Comparison of ENCODE assay signal across 8 cellular contexts in the genomic region with DNA sequence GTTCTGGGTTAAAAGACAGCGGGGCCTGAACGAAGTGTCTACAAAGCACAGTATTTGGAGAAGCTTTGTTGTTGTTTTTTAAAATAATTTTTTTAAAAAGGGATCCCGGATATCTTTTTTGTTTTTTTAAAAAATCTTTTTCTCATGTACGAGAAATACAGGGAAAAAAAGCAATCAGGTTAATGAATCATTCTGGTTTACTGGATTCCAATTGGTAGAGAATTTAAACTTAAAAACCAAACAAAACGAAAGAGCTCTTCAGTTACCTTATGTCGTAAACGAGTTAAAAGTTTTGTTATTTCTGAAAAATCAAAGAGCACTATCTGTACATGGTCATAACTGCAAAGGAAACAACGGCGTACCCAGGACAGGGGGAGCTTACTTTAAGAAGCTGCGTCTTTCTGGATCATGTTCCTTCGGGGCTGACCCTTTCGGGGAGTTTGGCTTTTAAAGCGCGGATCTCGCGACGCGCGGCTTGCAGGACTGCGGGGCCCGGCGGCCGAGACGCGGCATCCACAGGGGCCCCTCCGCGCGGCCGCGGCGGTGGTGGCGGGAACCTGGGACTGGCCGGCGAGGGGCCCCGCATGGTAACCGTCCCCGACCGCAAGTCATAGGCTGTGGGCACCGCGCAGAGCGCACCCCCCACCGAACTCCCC. TPM values are rescaled to one million over a fixed set of nuclear protein-coding genes. Genes with fewer than 3 reads are reported as not detected.
DNase-seq lines count a peak whose midpoint lies in the region; ATAC-seq, FAIRE-seq and TF ChIP-seq lines count a peak whose summit lies in the region.

No MANE protein-coding gene starts in this region.

- H3K27me3 ChIP-seq in upper lobe of right lung, result peaks cover 17% of the 10 kb centered on the region

- WGBS in mesodermal cell (ENCODE audit: insufficient coverage in 2 of 2), 2 experiments, result 3 to 5% methylated on average over 23 to 28 of the region's 42 CpGs

- TF ChIP-seq CTCF in AG04449 (IDR thresholded peaks at IDR 0.05; ENCODE audit: insufficient read depth, low read length, missing control alignments) (no peak), GM10266 (IDR thresholded peaks at IDR 0.05; ENCODE audit: control insufficient read depth, insufficient read depth, low read depth, missing control alignments) (no peak), upper lobe of right lung (IDR thresholded peaks at IDR 0.05) (no peak)

- H3K27ac ChIP-seq in mesodermal cell (ENCODE audit: low read depth, low read length, severe bottlenecking) (no peak overlapping the region), upper lobe of right lung (peak overlapping the region; percentile 80)

- ATAC-seq in upper lobe of right lung (peak; percentile 72), GM18502 (IDR thresholded peaks at IDR 0.05; ENCODE audit: poor library complexity, unreplicated experiment) (no peak), GM21390 (IDR thresholded peaks at IDR 0.05; ENCODE audit: unreplicated experiment) (no peak)

- intact Hi-C loops in upper lobe of right lung (cut with DNase I), result no loop called here

- H3K9me3 ChIP-seq in mesodermal cell (ENCODE audit: control insufficient read depth, low read length), result no peaks in the 10 kb centered on the region
- no peaks in the 10 kb centered on the region for H3K9me3 ChIP-seq in upper lobe of right lung

- CTCF ChIA-PET in AG04449 (lab: Yijun Ruan, JAX), result interaction anchor here (0.5 to 1.6 kb wide), 3 partner anchors 12 to 31 kb away, joined by 3 to 4 read pairs (median 3); no protein-coding TSS in a partner anchor

- H3K36me3 ChIP-seq in mesodermal cell (ENCODE audit: control insufficient read depth, insufficient read depth, low read length), result no peaks in the 10 kb centered on the region
- H3K36me3 ChIP-seq in upper lobe of right lung, result no peaks in the 10 kb centered on the region

- DNase-seq in AG04449 (ENCODE audit: low read depth, low spot score) (no peak), GM10266 (ENCODE audit: extremely low spot score) (peak; percentile 48), RPMI7951 (ENCODE audit: low read depth) (peak; percentile 48), upper lobe of right lung (no peak)

- POLR2A ChIA-PET in AG04449 (lab: Yijun Ruan, JAX), result no interaction called here

- H3K4me3 ChIP-seq in AG04449 (ENCODE audit: low read depth, low read length), result peak overlapping the region; percentile 74
- H3K4me3 ChIP-seq in mesodermal cell (ENCODE audit: extremely low read depth, insufficient read depth, low read length, poor library complexity, severe bottlenecking), result peak overlapping the region; percentile 45
- peak overlapping the region; percentile 69 for H3K4me3 ChIP-seq in upper lobe of right lung

- H3K4me1 ChIP-seq in mesodermal cell (ENCODE audit: control insufficient read depth, insufficient read depth, low read length, poor library complexity, severe bottlenecking), result no peaks in the 10 kb centered on the region
- peaks cover 4% of the 10 kb centered on the region for H3K4me1 ChIP-seq in upper lobe of right lung

- FAIRE-seq in endometrium (lab: Jason Lieb, UNC), result peak; percentile 21

RNA-seq across cellular contexts. Expression of a gene that starts 0.9 kb away (rescaled TPM):
- total RNA-seq in RPMI7951 (2014; rRNA removed; shearing (Covaris generic)), result not detected in 2 replicates
- polyA plus RNA-seq in mesodermal cell (2013, experiment 1 of 2), result 0.07 TPM
- 0.10 TPM for polyA plus RNA-seq in mesodermal cell (2013, experiment 2 of 2)
- total RNA-seq in upper lobe of right lung, result 13.3 TPM

Comparison
In these comparisons a context has a peak if more than half of its experiments do, and no peak if none do; other contexts are left out.
1. DNase-seq: peak in GM10266 (single experiment) and RPMI7951 (single experiment); none in AG04449 (single experiment) and upper lobe of right lung (single experiment).
2. RNA of a gene that starts 0.9 kb away (total RNA-seq): 13.3 TPM in upper lobe of right lung (single experiment); not detected in RPMI7951; every median in the first group is over 10 times any median in the second.
3. Peak in every context shown above with its lines, with median percentiles within 50 percentile points of each other: H3K4me3 ChIP-seq.